ENCODE assay signal across 8 cellular contexts in the genomic region with DNA sequence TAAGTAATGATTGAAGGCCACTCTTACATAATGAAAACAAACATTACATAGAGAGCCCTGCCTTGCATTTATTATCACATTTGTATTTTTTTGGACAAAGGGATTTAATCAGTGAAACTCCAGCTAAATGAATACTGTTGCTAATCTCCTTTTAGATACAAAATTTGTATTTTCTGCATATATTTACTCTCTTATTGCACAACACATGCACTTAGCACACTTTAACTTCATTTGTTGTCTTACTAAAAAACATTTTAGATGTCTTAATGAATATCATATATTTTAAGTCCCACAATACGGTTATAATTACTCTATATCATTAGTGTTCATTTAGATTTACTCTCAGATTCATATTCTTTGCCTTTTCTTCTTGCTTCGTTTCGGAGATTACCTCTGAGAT.
"Had no signal": no experiment of that assay in that cellular context is flagged by ENCODE, and none has a peak within 500 bp of the region (broad histone marks: within the 10 kb centered on the region; RNA-seq: fewer than 3 reads in every experiment).

No MANE protein-coding gene starts in this region.

- FAIRE-seq: H1, H54, HTR-8/SVneo, K562 had no signal

- H3K9me3 Mint-ChIP-seq: H9 had no signal

- ATAC-seq: K562 had no signal

- H2AFZ ChIP-seq: GM23248 had no signal

- H3K9ac ChIP-seq: GM23248 had no signal

- H3K4me3 Mint-ChIP-seq: H9 had no signal

- DNase-seq: GM23248, H9, HCEC 1CT, KG1 had no signal

- H3K4me3 ChIP-seq: GM23248, K562 had no signal

- H3K27ac ChIP-seq: GM23248 had no signal
